ENCODE assay signal across 1 cellular context in genomic region chr5:35230043-35230611, GRCh38.
TF ChIP-seq lines count a peak whose summit lies in the region.

Gene PRLR (minus strand): TSS chr5:35230487. CDS start chr5:35089620, 140,867 bp downstream.

TF ChIP-seq in HepG2, 621 proteins besides CTCF, POLR2A, EP300 and RAD21 (continued from another document and continues in another):
- TF ChIP-seq ZNF512B (CRISPR knock-in tag; IDR thresholded peaks at IDR 0.05; ENCODE audit: borderline replicate concordance), result no peak
- no peak for TF ChIP-seq ZBTB46 (CRISPR knock-in tag; IDR thresholded peaks at IDR 0.05; ENCODE audit: borderline replicate concordance)
- no peak for TF ChIP-seq SOX6 (IDR thresholded peaks at IDR 0.05)
- peak; percentile 49 for TF ChIP-seq SOX6 (CRISPR knock-in tag; IDR thresholded peaks at IDR 0.05)
- peak; percentile 85 for TF ChIP-seq ZMYM4 (CRISPR knock-in tag; IDR thresholded peaks at IDR 0.05)
- peak; percentile 27 for TF ChIP-seq TBL1XR1 (IDR thresholded peaks at IDR 0.05; ENCODE audit: borderline replicate concordance, low read length, partially characterized antibody)
- peak; percentile 56; the same call in 1 of the 2 replicates for TF ChIP-seq KDM2A (CRISPR knock-in tag; IDR thresholded peaks at IDR 0.05; ENCODE audit: borderline replicate concordance, low read depth)
- no peak for TF ChIP-seq RBAK (CRISPR knock-in tag; IDR thresholded peaks at IDR 0.05)
- TF ChIP-seq GPBP1L1 (CRISPR knock-in tag; IDR thresholded peaks at IDR 0.05), result no peak
- TF ChIP-seq YY1 (IDR thresholded peaks at IDR 0.05; ENCODE audit: insufficient read depth, insufficient replicate concordance, low read depth, low read length), result peak; percentile 29
- no peak for TF ChIP-seq ZNF296 (CRISPR knock-in tag; conservative IDR thresholded peaks at IDR 0.05)
- TF ChIP-seq NFAT5 (CRISPR knock-in tag; IDR thresholded peaks at IDR 0.05), result 0 out of 2 replicates have a peak, but pooled peaks have one; percentile 29
- no peak for TF ChIP-seq LCORL (IDR thresholded peaks at IDR 0.05)
- peak; percentile 61; the same call in 1 of the 2 replicates for TF ChIP-seq LCORL (CRISPR knock-in tag; IDR thresholded peaks at IDR 0.05)
- TF ChIP-seq RFX5 (IDR thresholded peaks at IDR 0.05; ENCODE audit: low read depth, low read length), result no peak
- TF ChIP-seq ZNF720 (CRISPR knock-in tag; IDR thresholded peaks at IDR 0.05), result no peak
- peak; percentile 40; the same call in 1 of the 2 replicates for TF ChIP-seq ARID4A (CRISPR knock-in tag; IDR thresholded peaks at IDR 0.05; ENCODE audit: borderline replicate concordance)
- no peak for TF ChIP-seq SMYD3 (CRISPR knock-in tag; IDR thresholded peaks at IDR 0.05)
- TF ChIP-seq RBM39 (IDR thresholded peaks at IDR 0.05; ENCODE audit: low read depth, low read length, poor library complexity, severe bottlenecking), result peak; percentile 30
- TF ChIP-seq ATF1 (CRISPR knock-in tag; IDR thresholded peaks at IDR 0.05), result no peak
- no peak for TF ChIP-seq AHR (CRISPR knock-in tag; IDR thresholded peaks at IDR 0.05)
- peak; percentile 57; the same call in 1 of the 2 replicates for TF ChIP-seq ZNF574 (CRISPR knock-in tag; IDR thresholded peaks at IDR 0.05)
- TF ChIP-seq PHF5A (CRISPR knock-in tag; IDR thresholded peaks at IDR 0.05; ENCODE audit: low read depth, unreplicated experiment), result no peak
- no peak for TF ChIP-seq GMEB1 (CRISPR knock-in tag; IDR thresholded peaks at IDR 0.05; ENCODE audit: borderline replicate concordance)
- TF ChIP-seq HMGXB3 (CRISPR knock-in tag; IDR thresholded peaks at IDR 0.05; ENCODE audit: borderline replicate concordance), result no peak
- peak; percentile 69; the same call in 1 of the 2 replicates for TF ChIP-seq ZSCAN9 (CRISPR knock-in tag; IDR thresholded peaks at IDR 0.05; ENCODE audit: borderline replicate concordance)
- no peak for TF ChIP-seq ZNF337 (CRISPR knock-in tag; IDR thresholded peaks at IDR 0.05; ENCODE audit: borderline replicate concordance, low read depth)
- no peak for TF ChIP-seq ZNF333 (CRISPR knock-in tag; IDR thresholded peaks at IDR 0.05; ENCODE audit: borderline replicate concordance)
- no peak for TF ChIP-seq KLF11 (CRISPR knock-in tag; IDR thresholded peaks at IDR 0.05)
- no peak for TF ChIP-seq PAF1 (CRISPR knock-in tag; IDR thresholded peaks at IDR 0.05)
